8 cellular contexts compared by ENCODE assay signal in genomic region chr20:10131612-10132345, GRCh38.
DNase-seq lines count a peak whose midpoint lies in the region; ATAC-seq and TF ChIP-seq lines count a peak whose summit lies in the region.

No MANE protein-coding gene starts in this region.

- no peak overlapping the region for H3K27ac Mint-ChIP-seq in activated naive CD4-positive, alpha-beta T cell treated with anti-CD3 and anti-CD28 coated beads, Interleukin-2, amount 50 U/mL, for 72 hours

- ATAC-seq in upper lobe of right lung = peak; percentile 45
- no peak for ATAC-seq in GM18519 (IDR thresholded peaks at IDR 0.05; ENCODE audit: low FRiP score, unreplicated experiment)
- ATAC-seq in activated naive CD4-positive, alpha-beta T cell treated with anti-CD3 and anti-CD28 coated beads, Interleukin-2, amount 50 U/mL, for 72 hours = no peak

- TF ChIP-seq CTCF in astrocyte of the cerebellum (IDR thresholded peaks at IDR 0.05; ENCODE audit: low read depth, low read length, missing control alignments) = peak; percentile 6
- TF ChIP-seq CTCF in upper lobe of right lung (IDR thresholded peaks at IDR 0.05) = no peak

- H3K36me3 ChIP-seq in upper lobe of right lung = no peaks in the 10 kb centered on the region

- intact Hi-C loops in upper lobe of right lung (cut with DNase I) = no loop called here

- H3K36me3 Mint-ChIP-seq in activated naive CD4-positive, alpha-beta T cell treated with anti-CD3 and anti-CD28 coated beads, Interleukin-2, amount 50 U/mL, for 72 hours = no peaks in the 10 kb centered on the region

- H3K27ac ChIP-seq in upper lobe of right lung = no peak overlapping the region

- H3K4me1 ChIP-seq in upper lobe of right lung = no peaks in the 10 kb centered on the region

- H3K4me3 ChIP-seq in astrocyte of the cerebellum (ENCODE audit: low read depth, low read length) (no peak overlapping the region), upper lobe of right lung (no peak overlapping the region)

- H3K9me3 Mint-ChIP-seq in activated naive CD4-positive, alpha-beta T cell treated with anti-CD3 and anti-CD28 coated beads, Interleukin-2, amount 50 U/mL, for 72 hours = no peaks in the 10 kb centered on the region

- in situ Hi-C loops in astrocyte of the cerebellum (cut with HindIII; ENCODE audit: low sequenced_read_pairs) = no loop called here

- no peaks in the 10 kb centered on the region for H3K9me3 ChIP-seq in upper lobe of right lung

- no peaks in the 10 kb centered on the region for H3K27me3 ChIP-seq in upper lobe of right lung

- DNase-seq in NCI-H146 (lab: John Stamatoyannopoulos, UW) = peak; percentile 86
- DNase-seq in astrocyte of the cerebellum (ENCODE audit: low read depth) = peak; percentile 72
- peak; percentile 44 for DNase-seq in iPS-NIHi11 (ENCODE audit: low spot score)
- DNase-seq in upper lobe of right lung = no peak
- no peak for DNase-seq in GF-D8 (lab: John Stamatoyannopoulos, UW)
- DNase-seq in effector CD4-positive, alpha-beta T cell = no peak
- no peak for DNase-seq in activated naive CD4-positive, alpha-beta T cell treated with anti-CD3 and anti-CD28 coated beads, Interleukin-2, amount 50 U/mL, for 72 hours (ENCODE audit: low spot score in 2 of 2)

Comparison
In these comparisons a context has a peak if more than half of its experiments do, and no peak if none do; other contexts are left out.
1. DNase-seq: peak in NCI-H146 (single experiment), astrocyte of the cerebellum (single experiment) and iPS-NIHi11 (single experiment); none in upper lobe of right lung (single experiment), GF-D8 (single experiment), effector CD4-positive, alpha-beta T cell (single experiment) and activated naive CD4-positive, alpha-beta T cell treated with anti-CD3 and anti-CD28 coated beads, Interleukin-2, amount 50 U/mL, for 72 hours (0 of 2).